Comparison of ENCODE assay signal across 10 cellular contexts in genomic region chr2:106098081-106098480, GRCh38.
DNase-seq lines count a peak whose midpoint lies in the region; ATAC-seq and TF ChIP-seq lines count a peak whose summit lies in the region.
"Had no signal": no experiment of that assay in that cellular context is flagged by ENCODE, and none has a peak within 500 bp of the region (broad histone marks: within the 10 kb centered on the region; RNA-seq: fewer than 3 reads in every experiment).

No MANE protein-coding gene starts in this region.

- intact Hi-C loops in psoas muscle (cut with DNase I), result loop anchor here in 1 of 2 donors (10.0 kb wide), 1 partner anchor 523 kb away; no protein-coding TSS in a partner anchor
- intact Hi-C loops in esophagus squamous epithelium (cut with DNase I), result loop anchor here (10.0 kb wide), 1 partner anchor 513 kb away; no protein-coding TSS in a partner anchor

- H3K27me3 ChIP-seq in endodermal cell (ENCODE audit: control insufficient read depth, insufficient read depth, low read length, poor library complexity, severe bottlenecking), result no peaks in the 10 kb centered on the region
- H3K27me3 ChIP-seq in psoas muscle (ENCODE audit: insufficient read depth in 3 of 3, low read length in 2 of 3), result no peaks in the 10 kb centered on the region
- no peaks in the 10 kb centered on the region for H3K27me3 ChIP-seq in esophagus squamous epithelium

- no peak for ATAC-seq in activated naive CD4-positive, alpha-beta T cell treated with anti-CD3 and anti-CD28 coated beads, Interleukin-2, amount 50 U/mL, for 72 hours
- ATAC-seq in psoas muscle, result peak; percentile 24 to 89 (median 68)
- no peak for ATAC-seq in HG02642 (IDR thresholded peaks at IDR 0.05; ENCODE audit: poor library complexity, unreplicated experiment)

- 71 to 75% methylated on average over 3 of the region's 3 CpGs for WGBS in endodermal cell (ENCODE audit: insufficient coverage in 1 of 2, insufficient read length in 1 of 2), 2 experiments
- WGBS in psoas muscle, 3 donors, result 43 to 49% (median 48%) methylated on average over 3 of the region's 3 CpGs
- WGBS in esophagus squamous epithelium, 2 donors, result 58 to 72% methylated on average over 3 of the region's 3 CpGs

- no peaks in the 10 kb centered on the region for H3K27me3 Mint-ChIP-seq in activated naive CD4-positive, alpha-beta T cell treated with anti-CD3 and anti-CD28 coated beads, Interleukin-2, amount 10 ng/mL, durations not matched to agents 7 days and 5 days
- H3K27me3 Mint-ChIP-seq in endodermal cell (ENCODE audit: insufficient read depth), result no peaks in the 10 kb centered on the region
- H3K27me3 Mint-ChIP-seq: memory B cell had no signal

- H3K36me3 Mint-ChIP-seq in activated naive CD4-positive, alpha-beta T cell treated with anti-CD3 and anti-CD28 coated beads, Interleukin-2, amount 10 ng/mL, durations not matched to agents 7 days and 5 days, result peaks cover 68% of the 10 kb centered on the region
- H3K36me3 Mint-ChIP-seq in activated naive CD4-positive, alpha-beta T cell treated with anti-CD3 and anti-CD28 coated beads, Interleukin-2, amount 50 U/mL, for 72 hours, result peaks cover 13 to 21% of the 10 kb centered on the region in 2 donors
- H3K36me3 Mint-ChIP-seq in endodermal cell (ENCODE audit: low read depth), result peaks cover 43% of the 10 kb centered on the region

- H3K4me1 ChIP-seq in endodermal cell (ENCODE audit: control insufficient read depth, insufficient read depth, low read length), result no peaks in the 10 kb centered on the region
- no peaks in the 10 kb centered on the region for H3K4me1 ChIP-seq in psoas muscle
- H3K4me1 ChIP-seq in esophagus squamous epithelium, result no peaks in the 10 kb centered on the region
- H3K4me1 ChIP-seq: HAP-1 had no signal

- CTCF ChIA-PET in activated naive CD4-positive, alpha-beta T cell treated with anti-CD3 and anti-CD28 coated beads, Interleukin-2, amount 10 ng/mL, durations not matched to agents 7 days and 5 days (lab: Charles Lee), result interaction anchor here (0.7 to 1.5 kb wide), 7 partner anchors 11 to 729 kb away, joined by 3 to 7 read pairs (median 4); no protein-coding TSS in a partner anchor

- peak; percentile 47 for DNase-seq in activated naive CD4-positive, alpha-beta T cell treated with anti-CD3 and anti-CD28 coated beads, Interleukin-2, amount 10 ng/mL, durations not matched to agents 7 days and 5 days
- no peak for DNase-seq in activated naive CD4-positive, alpha-beta T cell treated with anti-CD3 and anti-CD28 coated beads, Interleukin-2, amount 50 U/mL, for 72 hours (ENCODE audit: low spot score in 2 of 2)
- peak; percentile 0 for DNase-seq in NCI-H69 (lab: John Stamatoyannopoulos, UW)
- peak; percentile 78 for DNase-seq in endodermal cell
- DNase-seq in psoas muscle, result no peak
- DNase-seq in esophagus squamous epithelium (lab: John Stamatoyannopoulos, UW), result no peak
- no peak for DNase-seq in activated effector memory CD4-positive, alpha-beta T cell treated with Interleukin-2 at 50 U/mL for 16 hours

- H3K27ac ChIP-seq in endodermal cell (ENCODE audit: low read depth, low read length), result no peak overlapping the region
- H3K27ac ChIP-seq in psoas muscle, result no peak overlapping the region
- H3K27ac ChIP-seq in esophagus squamous epithelium, result no peak overlapping the region

- H3K4me1 Mint-ChIP-seq in activated naive CD4-positive, alpha-beta T cell treated with anti-CD3 and anti-CD28 coated beads, Interleukin-2, amount 10 ng/mL, durations not matched to agents 7 days and 5 days, result peaks cover 63% of the 10 kb centered on the region
- H3K4me1 Mint-ChIP-seq in endodermal cell, result peaks cover 8% of the 10 kb centered on the region

- H3K9me3 Mint-ChIP-seq in activated naive CD4-positive, alpha-beta T cell treated with anti-CD3 and anti-CD28 coated beads, Interleukin-2, amount 10 ng/mL, durations not matched to agents 7 days and 5 days, result peaks cover 1% of the 10 kb centered on the region
- H3K9me3 Mint-ChIP-seq in activated naive CD4-positive, alpha-beta T cell treated with anti-CD3 and anti-CD28 coated beads, Interleukin-2, amount 50 U/mL, for 72 hours, result no peaks in the 10 kb centered on the region
- no peaks in the 10 kb centered on the region for H3K9me3 Mint-ChIP-seq in endodermal cell
- H3K9me3 Mint-ChIP-seq: memory B cell had no signal

- H3K4me3 ChIP-seq in endodermal cell (ENCODE audit: low read length) (no peak overlapping the region), psoas muscle (no peak overlapping the region), esophagus squamous epithelium (no peak overlapping the region)
- H3K4me3 ChIP-seq: HAP-1 had no signal

- H3K36me3 ChIP-seq in endodermal cell (ENCODE audit: control insufficient read depth, insufficient read depth, low read length) (peaks cover 43% of the 10 kb centered on the region), psoas muscle (ENCODE audit: insufficient read depth in 1 of 2, low read depth in 1 of 2) (peaks cover 3 to 34% of the 10 kb centered on the region in 2 donors), esophagus squamous epithelium (peaks cover 0 to 86% (median 0%) of the 10 kb centered on the region in 3 donors)

- TF ChIP-seq CTCF in endodermal cell (conservative IDR thresholded peaks at IDR 0.05), result peak; percentile 79
- peak; percentile 15 for TF ChIP-seq CTCF in psoas muscle (IDR thresholded peaks at IDR 0.05)
- TF ChIP-seq CTCF in esophagus squamous epithelium (IDR thresholded peaks at IDR 0.05), result peak in 3 of 6 experiments; percentile 25 to 34 (median 33)

- no peak for TF ChIP-seq POLR2A in esophagus squamous epithelium (IDR thresholded peaks at IDR 0.05)

- H3K27ac Mint-ChIP-seq in activated naive CD4-positive, alpha-beta T cell treated with anti-CD3 and anti-CD28 coated beads, Interleukin-2, amount 10 ng/mL, durations not matched to agents 7 days and 5 days, result peak overlapping the region; percentile 78
- H3K27ac Mint-ChIP-seq in activated naive CD4-positive, alpha-beta T cell treated with anti-CD3 and anti-CD28 coated beads, Interleukin-2, amount 50 U/mL, for 72 hours, result no peak overlapping the region
- no peak overlapping the region for H3K27ac Mint-ChIP-seq in endodermal cell
- H3K27ac Mint-ChIP-seq: memory B cell had no signal

- no peak overlapping the region for H3K9ac ChIP-seq in endodermal cell (ENCODE audit: extremely low read depth, low read length, poor library complexity, severe bottlenecking)

- no peaks in the 10 kb centered on the region for H3K9me3 ChIP-seq in endodermal cell (ENCODE audit: control insufficient read depth, low read length)
- H3K9me3 ChIP-seq in psoas muscle, result no peaks in the 10 kb centered on the region
- H3K9me3 ChIP-seq in esophagus squamous epithelium, result no peaks in the 10 kb centered on the region
- H3K9me3 ChIP-seq: HAP-1 had no signal

- H3K4me3 Mint-ChIP-seq in activated naive CD4-positive, alpha-beta T cell treated with anti-CD3 and anti-CD28 coated beads, Interleukin-2, amount 10 ng/mL, durations not matched to agents 7 days and 5 days, result no peak overlapping the region
- H3K4me3 Mint-ChIP-seq in endodermal cell, result no peak overlapping the region
- H3K4me3 Mint-ChIP-seq: memory B cell had no signal

Comparison
In these comparisons a context has a peak if more than half of its experiments do, and no peak if none do; other contexts are left out.
1. DNase-seq: peak in activated naive CD4-positive, alpha-beta T cell treated with anti-CD3 and anti-CD28 coated beads, Interleukin-2, amount 10 ng/mL, durations not matched to agents 7 days and 5 days (single experiment), NCI-H69 (single experiment) and endodermal cell (single experiment); none in activated naive CD4-positive, alpha-beta T cell treated with anti-CD3 and anti-CD28 coated beads, Interleukin-2, amount 50 U/mL, for 72 hours (0 of 2), psoas muscle (0 of 2), esophagus squamous epithelium (single experiment) and activated effector memory CD4-positive, alpha-beta T cell treated with Interleukin-2 at 50 U/mL for 16 hours (single experiment).
2. ATAC-seq: peak in psoas muscle (4 of 4); none in activated naive CD4-positive, alpha-beta T cell treated with anti-CD3 and anti-CD28 coated beads, Interleukin-2, amount 50 U/mL, for 72 hours (0 of 2) and HG02642 (single experiment).